In genomic region chr3:119630119-119630518, GRCh38 we compare ENCODE assay signal across 1 cellular context.
TF ChIP-seq lines count a peak whose summit lies in the region.

No MANE protein-coding gene starts in this region.

TF ChIP-seq in GM12878, 131 proteins besides CTCF, POLR2A, EP300 and RAD21:
- TF ChIP-seq EGR1 (IDR thresholded peaks at IDR 0.05; ENCODE audit: borderline replicate concordance in 1 of 2, low read depth in 2 of 2, low read length in 2 of 2) (0 out of 3 replicates have a peak, but pooled peaks of 1 of the 2 experiments have one; percentile 7), KAT2A (conservative IDR thresholded peaks at IDR 0.05; ENCODE audit: control insufficient read depth, low read depth, low read length) (no peak)
TF ChIP-seq in GM12878: peak in this region for 1.
